Comparison of ENCODE assay signal across 8 cellular contexts in the genomic region with DNA sequence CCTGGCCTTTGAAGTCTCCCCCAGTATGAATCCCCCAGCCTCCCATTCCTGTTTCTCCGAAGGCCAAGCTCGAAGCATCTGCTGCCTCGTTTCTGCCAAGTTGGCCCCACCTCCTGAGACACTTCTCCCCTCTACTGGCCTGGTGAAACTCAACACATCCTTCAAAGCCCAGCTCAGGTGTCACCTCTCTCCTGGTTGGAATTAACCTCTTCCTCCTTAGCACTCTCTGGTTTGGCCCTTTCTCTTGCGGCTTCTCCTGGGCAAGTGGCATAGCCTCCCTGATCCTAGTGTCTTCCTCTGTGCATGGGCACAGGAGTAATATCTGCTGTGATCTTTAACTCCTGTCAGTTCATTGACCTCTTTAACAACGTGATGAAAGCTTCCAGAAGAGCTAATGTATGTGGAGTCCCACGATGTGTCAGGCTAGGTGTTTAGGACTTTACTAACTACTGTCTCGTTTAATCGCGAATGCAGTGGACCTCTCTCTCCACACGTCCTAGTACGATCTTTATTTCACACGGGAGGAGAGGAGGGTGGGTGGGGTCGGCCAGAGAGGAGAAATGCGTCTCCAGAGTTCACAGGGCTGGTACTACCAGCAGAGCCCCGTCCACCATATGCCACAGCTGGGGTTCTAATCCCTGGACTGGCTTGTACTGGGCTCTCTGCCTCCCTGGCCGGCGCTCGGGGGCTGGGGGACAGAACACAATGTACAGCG. TPM values are rescaled to one million over a fixed set of nuclear protein-coding genes. Genes with fewer than 3 reads are reported as not detected.
DNase-seq lines count a peak whose midpoint lies in the region; ATAC-seq and TF ChIP-seq lines count a peak whose summit lies in the region.

No MANE protein-coding gene starts in this region.

- H3K4me3 Mint-ChIP-seq in activated naive CD4-positive, alpha-beta T cell treated with anti-CD3 and anti-CD28 coated beads for 36 hours = peak overlapping the region; percentile 17
- H3K4me3 Mint-ChIP-seq in activated T-helper 17 cell treated with anti-CD3 and anti-CD28 coated beads, Interleukin-2, amount 50 U/mL, for 72 hours = peak overlapping the region; percentile 13

- H3K36me3 Mint-ChIP-seq in activated naive CD4-positive, alpha-beta T cell treated with anti-CD3 and anti-CD28 coated beads for 36 hours (ENCODE audit: low read depth) = no peaks in the 10 kb centered on the region
- no peaks in the 10 kb centered on the region for H3K36me3 Mint-ChIP-seq in activated naive CD4-positive, alpha-beta T cell treated with anti-CD3 and anti-CD28 coated beads, Interleukin-2, amount 50 U/mL, for 72 hours
- H3K36me3 Mint-ChIP-seq in activated T-helper 17 cell treated with anti-CD3 and anti-CD28 coated beads, Interleukin-2, amount 50 U/mL, for 72 hours (ENCODE audit: low read depth) = peaks cover 30% of the 10 kb centered on the region

- H3K9me3 Mint-ChIP-seq in activated naive CD4-positive, alpha-beta T cell treated with anti-CD3 and anti-CD28 coated beads for 36 hours = no peaks in the 10 kb centered on the region
- H3K9me3 Mint-ChIP-seq in activated naive CD4-positive, alpha-beta T cell treated with anti-CD3 and anti-CD28 coated beads, Interleukin-2, amount 50 U/mL, for 72 hours = no peaks in the 10 kb centered on the region
- no peaks in the 10 kb centered on the region for H3K9me3 Mint-ChIP-seq in activated T-helper 17 cell treated with anti-CD3 and anti-CD28 coated beads, Interleukin-2, amount 50 U/mL, for 72 hours

- peaks cover 13% of the 10 kb centered on the region for H3K4me1 ChIP-seq in iPS-15b (ENCODE audit: control insufficient read depth, insufficient read depth, low read length)
- H3K4me1 ChIP-seq in spleen = peaks cover 21 to 79% (median 46%) of the 10 kb centered on the region in 6 donors

- H3K4me3 ChIP-seq in iPS-15b (ENCODE audit: low read depth, low read length) (peak overlapping the region; percentile 72), spleen (peak overlapping the region in 7 of 8 donors; percentile 79 to 96 (median 84))

- H3K27me3 ChIP-seq in iPS-15b (ENCODE audit: control insufficient read depth, insufficient read depth, low read length) (peaks cover 14% of the 10 kb centered on the region), spleen (replicated peaks in 1 of 7) (no peaks in the 10 kb centered on the region)

- H3K36me3 ChIP-seq in iPS-15b (ENCODE audit: control insufficient read depth, insufficient read depth, low read length) (no peaks in the 10 kb centered on the region), spleen (peaks cover 0 to 5% (median 0%) of the 10 kb centered on the region in 6 donors)

- H3K9ac ChIP-seq in iPS-15b (ENCODE audit: low read depth, low read length) = peak overlapping the region; percentile 77

- H3K9me3 ChIP-seq in iPS-15b (ENCODE audit: control insufficient read depth, insufficient read depth, low read length) = no peaks in the 10 kb centered on the region
- no peaks in the 10 kb centered on the region for H3K9me3 ChIP-seq in spleen

- TF ChIP-seq POLR2A in spleen (IDR thresholded peaks at IDR 0.05) = no peak

- CTCF ChIA-PET in activated naive CD4-positive, alpha-beta T cell treated with anti-CD3 and anti-CD28 coated beads for 36 hours (lab: Charles Lee) = interaction anchor here (1.4 to 1.6 kb wide), 2 partner anchors 76 to 128 kb away, joined by 3 to 5 read pairs; no protein-coding TSS in a partner anchor

- ATAC-seq in activated naive CD4-positive, alpha-beta T cell treated with anti-CD3 and anti-CD28 coated beads, Interleukin-2, amount 50 U/mL, for 72 hours = no peak
- no peak for ATAC-seq in activated T-helper 17 cell treated with anti-CD3 and anti-CD28 coated beads, Interleukin-2, amount 50 U/mL, for 72 hours (replicated peaks)
- no peak for ATAC-seq in GM21390 (IDR thresholded peaks at IDR 0.05; ENCODE audit: unreplicated experiment)

- intact Hi-C loops in activated naive CD4-positive, alpha-beta T cell treated with anti-CD3 and anti-CD28 coated beads for 36 hours (cut with micrococcal nuclease) = no loop called here
- intact Hi-C loops in spleen (cut with DNase I; ENCODE audit: low total_unique reads) = no loop called here

- no peak for TF ChIP-seq CTCF in spleen (IDR thresholded peaks at IDR 0.05 in 8 of 11, conservative IDR thresholded peaks at IDR 0.05 in 3 of 11)

- WGBS in spleen, 5 donors = 47 to 61% (median 52%) methylated on average over 14 to 19 of the region's 19 CpGs

- H3K27me3 Mint-ChIP-seq in activated naive CD4-positive, alpha-beta T cell treated with anti-CD3 and anti-CD28 coated beads for 36 hours (ENCODE audit: low read depth) = peaks cover 3% of the 10 kb centered on the region
- H3K27me3 Mint-ChIP-seq in activated T-helper 17 cell treated with anti-CD3 and anti-CD28 coated beads, Interleukin-2, amount 50 U/mL, for 72 hours = no peaks in the 10 kb centered on the region

- no peak overlapping the region for H3K27ac Mint-ChIP-seq in activated naive CD4-positive, alpha-beta T cell treated with anti-CD3 and anti-CD28 coated beads for 36 hours
- no peak overlapping the region for H3K27ac Mint-ChIP-seq in activated naive CD4-positive, alpha-beta T cell treated with anti-CD3 and anti-CD28 coated beads, Interleukin-2, amount 50 U/mL, for 72 hours
- H3K27ac Mint-ChIP-seq in activated T-helper 17 cell treated with anti-CD3 and anti-CD28 coated beads, Interleukin-2, amount 50 U/mL, for 72 hours = no peak overlapping the region

- peaks cover 29% of the 10 kb centered on the region for H3K4me1 Mint-ChIP-seq in activated naive CD4-positive, alpha-beta T cell treated with anti-CD3 and anti-CD28 coated beads for 36 hours (ENCODE audit: low read depth)
- peaks cover 17% of the 10 kb centered on the region for H3K4me1 Mint-ChIP-seq in activated T-helper 17 cell treated with anti-CD3 and anti-CD28 coated beads, Interleukin-2, amount 50 U/mL, for 72 hours

- peak overlapping the region in 7 of 8 donors; percentile 29 to 95 (median 91) for H3K27ac ChIP-seq in spleen

- DNase-seq in activated naive CD4-positive, alpha-beta T cell treated with anti-CD3 and anti-CD28 coated beads for 36 hours = no peak
- DNase-seq in activated naive CD4-positive, alpha-beta T cell treated with anti-CD3 and anti-CD28 coated beads, Interleukin-2, amount 50 U/mL, for 72 hours (ENCODE audit: low spot score in 2 of 2) = no peak
- DNase-seq in spleen (no peak), NCI-H1694 treated with DMSO at 0.1 percent for 48 hours (lab: John Stamatoyannopoulos, UW) (no peak), NCI-H345 treated with DMSO at 0.1 percent for 48 hours (lab: John Stamatoyannopoulos, UW; ENCODE audit: unreplicated experiment) (no peak)

RNA-seq across cellular contexts. Expression of gene PTPRJ, which starts 0.8 kb away (rescaled TPM):
- total RNA-seq in activated naive CD4-positive, alpha-beta T cell treated with anti-CD3 and anti-CD28 coated beads for 36 hours = 10 to 100 TPM in 1 of 2 experiments, 1 to 10 TPM in 1; 8.2 to 10.7 TPM
- 10 to 100 TPM; 23.6 to 26.5 TPM for total RNA-seq in activated naive CD4-positive, alpha-beta T cell treated with anti-CD3 and anti-CD28 coated beads, Interleukin-2, amount 50 U/mL, for 72 hours
- total RNA-seq in activated T-helper 17 cell treated with anti-CD3 and anti-CD28 coated beads, Interleukin-2, amount 50 U/mL, for 72 hours = 10 to 100 TPM; 36.1 to 52.8 TPM
- 100 to 1,000 TPM in 4 of 7 donors, 10 to 100 TPM in 3; 63.7 to 135 (median 100) TPM for total RNA-seq in spleen
- 10 to 100 TPM in 1 of 3 donors, 1 to 10 TPM in 2; 6.4 to 11.6 (median 10.0) TPM for polyA plus RNA-seq in spleen
